In the genomic region with DNA sequence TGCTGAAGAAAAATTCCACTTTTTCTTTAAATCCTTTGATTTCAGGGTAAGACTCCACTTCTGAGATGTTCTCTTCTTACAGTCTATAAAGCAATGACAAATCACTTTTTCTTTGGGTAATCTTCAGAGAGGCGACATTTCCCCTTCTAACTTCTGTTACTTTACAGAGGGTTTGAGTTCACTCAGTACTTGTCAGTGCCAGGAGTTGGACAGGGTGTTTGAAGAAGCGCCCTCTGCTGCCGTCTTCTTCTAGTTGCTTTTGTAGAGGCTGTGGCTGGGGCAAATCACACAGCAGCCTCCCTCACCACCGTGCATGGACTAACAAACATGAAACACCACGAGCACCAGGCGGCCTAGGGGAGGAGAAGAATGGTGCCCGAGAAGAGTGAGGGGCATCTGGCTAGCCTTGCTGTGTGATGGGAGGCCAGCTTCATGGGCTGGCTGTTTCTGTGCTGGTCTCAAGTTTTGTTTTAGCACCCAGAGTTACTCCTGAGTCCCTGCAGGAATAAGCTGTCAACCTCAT, we compare ENCODE assay signal across 7 cellular contexts. TPM values are rescaled to one million over a fixed set of nuclear protein-coding genes. Genes with fewer than 3 reads are reported as not detected.
A peak's percentile ranks its signal among the peaks of the same experiment; 100 is the strongest.
DNase-seq lines count a peak whose midpoint lies in the region; ATAC-seq, FAIRE-seq and TF ChIP-seq lines count a peak whose summit lies in the region.

A gene with protein sequence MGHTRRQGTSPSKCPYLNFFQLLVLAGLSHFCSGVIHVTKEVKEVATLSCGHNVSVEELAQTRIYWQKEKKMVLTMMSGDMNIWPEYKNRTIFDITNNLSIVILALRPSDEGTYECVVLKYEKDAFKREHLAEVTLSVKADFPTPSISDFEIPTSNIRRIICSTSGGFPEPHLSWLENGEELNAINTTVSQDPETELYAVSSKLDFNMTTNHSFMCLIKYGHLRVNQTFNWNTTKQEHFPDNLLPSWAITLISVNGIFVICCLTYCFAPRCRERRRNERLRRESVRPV (minus strand): TSS at position 174 of the 523 bp plus-strand sequence. CDS start 1,886 bp downstream, outside the sequence.

- H3K79me2 ChIP-seq in GM12878 (ENCODE audit: control insufficient read depth, insufficient read depth, low read length): peaks cover 80% of the 10 kb centered on the region

- peaks cover 17% of the 10 kb centered on the region for H3K27me3 Mint-ChIP-seq in stimulated activated naive CD8-positive, alpha-beta T cell treated with anti-CD3 and anti-CD28 coated beads, Interleukin-15, amount 100 ng/mL, for 72 hours

- 0% methylated on average over 7 of the region's 7 CpGs for WGBS in GM12878 (ENCODE audit: insufficient coverage, insufficient replicate concordance, low lambda C conversion rate, missing lambda C conversion rate)

- peak; percentile 71 for DNase-seq in HuH-7 (ENCODE audit: low spot score)
- DNase-seq in GM12878 (ENCODE audit: low read depth, low spot score): peak; percentile 82
- DNase-seq in kidney tubule cell (ENCODE audit: low spot score): peak; percentile 55
- DNase-seq in stimulated activated naive CD8-positive, alpha-beta T cell treated with anti-CD3 and anti-CD28 coated beads, Interleukin-15, amount 100 ng/mL, for 72 hours: peak; percentile 65 to 73

- peak; percentile 74 for TF ChIP-seq CTCF in GM12873 (IDR thresholded peaks at IDR 0.05; ENCODE audit: insufficient read depth, low read depth, low read length, missing control alignments)
- peak; percentile 66 to 81 (median 68) for TF ChIP-seq CTCF in GM12878 (IDR thresholded peaks at IDR 0.05 in 2 of 3, conservative IDR thresholded peaks at IDR 0.05 in 1 of 3; ENCODE audit: control insufficient read depth in 2 of 3, extremely low read depth in 1 of 3, insufficient read depth in 1 of 3, low read depth in 3 of 3, low read length in 3 of 3)

- CTCF ChIA-PET in GM12878 (lab: Yijun Ruan, JAX): interaction anchor here (0.7 to 6.0 kb wide), 31 partner anchors 10 to 677 kb away, joined by 3 to 60 read pairs (median 5); a partner anchor contains a TSS

- no peaks in the 10 kb centered on the region for H3K9me3 Mint-ChIP-seq in stimulated activated naive CD8-positive, alpha-beta T cell treated with anti-CD3 and anti-CD28 coated beads, Interleukin-15, amount 100 ng/mL, for 72 hours

- TF ChIP-seq RAD21 in GM12878 (IDR thresholded peaks at IDR 0.05; ENCODE audit: insufficient read depth, low read depth, low read length): peak; percentile 67

- H3K36me3 ChIP-seq in GM12878 (ENCODE audit: control insufficient read depth in 2 of 2, insufficient read depth in 2 of 2, low read length in 1 of 2): peaks cover 0 to under 1% of the 10 kb centered on the region in 2 experiments; a peak in 1 of 4 replicates

- RAD21 ChIA-PET in GM12878 (lab: Charles Lee; ENCODE audit: unreplicated experiment): interaction anchor here (0.7 to 11.9 kb wide), 24 partner anchors 8 to 266 kb away, joined by 3 to 239 read pairs (median 5); a partner anchor contains a TSS

- peak within 1 kb of the TSS; percentile 67 for H2AFZ ChIP-seq in GM12878 (ENCODE audit: control insufficient read depth, low read depth, low read length)

- peak within 1 kb of the TSS; percentile 99 for H3K9ac ChIP-seq in GM12878 (ENCODE audit: control insufficient read depth, insufficient read depth, low read length)

- H3K9me3 ChIP-seq in GM12878 (replicated peaks; ENCODE audit: control insufficient read depth, insufficient read depth, low read length): peaks cover 2% of the 10 kb centered on the region; the same call in 2 of the 3 replicates

- SMC1A ChIA-PET in GM12878 (lab: Charles Lee; ENCODE audit: uncharacterized antibody, unreplicated experiment): interaction anchor here (0.9 to 8.9 kb wide), 24 partner anchors 9 to 290 kb away, joined by 3 to 151 read pairs (median 6); a partner anchor contains a TSS

- in situ Hi-C loops in GM12878 (cut with MboI): no loop called here

- BruUV-seq in GM12878 (replicated peaks; lab: Mats Ljungman, UMichigan): no TSS peak

- H4K20me1 ChIP-seq in GM12878 (ENCODE audit: control insufficient read depth, insufficient read depth): no peaks in the 10 kb centered on the region

- peaks cover 70% of the 10 kb centered on the region for H3K4me1 Mint-ChIP-seq in stimulated activated naive CD8-positive, alpha-beta T cell treated with anti-CD3 and anti-CD28 coated beads, Interleukin-15, amount 100 ng/mL, for 72 hours

- H3K27ac ChIP-seq in GM12878 (ENCODE audit: control insufficient read depth, insufficient read depth): peak within 1 kb of the TSS; percentile 98

- FAIRE-seq in GM12878 (lab: Jason Lieb, UNC): no peak

- peak; percentile 67; the same call in 1 of the 2 replicates for TF ChIP-seq POLR2A in GM12878 (IDR thresholded peaks at IDR 0.05; ENCODE audit: low read depth, low read length)

- intact Hi-C loops in T-helper 1 cell treated with Interleukin-12 subunit alpha and Interleukin-12 subunit beta and Interleukin-4 antibody, amounts not matched to agents 30 ng/mL and 1 ng/mL, for 36 hours (cut with micrococcal nuclease): loop anchor here (1.0 to 5.0 kb wide), 15 partner anchors 21 to 677 kb away; a partner anchor contains a TSS
- intact Hi-C loops in GM12878 (cut with micrococcal nuclease; ENCODE audit: unreplicated experiment): loop anchor here (1.0 to 10.0 kb wide), 7 partner anchors 61 to 535 kb away; a partner anchor contains a TSS

- POLR2A ChIA-PET in GM12878 (lab: Charles Lee): interaction anchor here (0.6 to 6.4 kb wide), 18 partner anchors 9 to 137 kb away, joined by 3 to 104 read pairs (median 5); a partner anchor contains a TSS

- H3K4me2 ChIP-seq in GM12878 (ENCODE audit: control insufficient read depth, insufficient read depth): peak within 1 kb of the TSS; percentile 98

- ATAC-seq in GM21723 (IDR thresholded peaks at IDR 0.05; ENCODE audit: unreplicated experiment) (peak; percentile 65), GM12878 (peak; percentile 72)
- peak; percentile 81 for ATAC-seq in stimulated activated naive CD8-positive, alpha-beta T cell treated with anti-CD3 and anti-CD28 coated beads, Interleukin-15, amount 100 ng/mL, for 72 hours

- peak in 1 of 2 experiments; percentile 22; a peak in 1 of 4 replicates for TF ChIP-seq EP300 in GM12878 (IDR thresholded peaks at IDR 0.05; ENCODE audit: borderline replicate concordance in 1 of 2, control insufficient read depth in 1 of 2, low read depth in 2 of 2, low read length in 2 of 2)

- no peaks in the 10 kb centered on the region for H3K27me3 ChIP-seq in GM12878 (replicated peaks in 1 of 2; ENCODE audit: control insufficient read depth in 2 of 2, insufficient read depth in 2 of 2, low read length in 1 of 2)

- peak within 1 kb of the TSS; percentile 43 to 55 for H3K27ac Mint-ChIP-seq in stimulated activated naive CD8-positive, alpha-beta T cell treated with anti-CD3 and anti-CD28 coated beads, Interleukin-15, amount 100 ng/mL, for 72 hours

- H3K4me1 ChIP-seq in GM12878 (ENCODE audit: control insufficient read depth, insufficient read depth, low read length): peaks cover 22% of the 10 kb centered on the region

- H3K4me3 ChIP-seq in GM12878: peak within 1 kb of the TSS; percentile 76

- H3K4me3 Mint-ChIP-seq in stimulated activated naive CD8-positive, alpha-beta T cell treated with anti-CD3 and anti-CD28 coated beads, Interleukin-15, amount 100 ng/mL, for 72 hours: peak within 1 kb of the TSS; percentile 58 to 74

TF ChIP-seq in GM12878, 131 proteins besides CTCF, POLR2A, EP300 and RAD21 (continues in another document):
- no peak for TF ChIP-seq CHD1 (IDR thresholded peaks at IDR 0.05; ENCODE audit: low read depth, low read length)
- TF ChIP-seq ZNF217 (IDR thresholded peaks at IDR 0.05): peak; percentile 40; the same call in 1 of the 2 replicates
- peak; percentile 34; the same call in 1 of the 2 replicates for TF ChIP-seq ZNF384 (IDR thresholded peaks at IDR 0.05; ENCODE audit: borderline replicate concordance, low read depth, low read length)
- no peak for TF ChIP-seq EED (IDR thresholded peaks at IDR 0.05; ENCODE audit: low read depth)
- TF ChIP-seq TAF1 (IDR thresholded peaks at IDR 0.05; ENCODE audit: borderline replicate concordance, low read depth, low read length): 0 out of 2 replicates have a peak, but pooled peaks have one; percentile 54
- peak in 1 of 2 experiments; percentile 33; a peak in 2 of 4 replicates for TF ChIP-seq IKZF2 (IDR thresholded peaks at IDR 0.05)
- 0 out of 2 replicates have a peak, but pooled peaks have one; percentile 36 for TF ChIP-seq ZBED1 (IDR thresholded peaks at IDR 0.05; ENCODE audit: borderline replicate concordance)

RNA-seq across cellular contexts. Expression of the gene that starts here (rescaled TPM):
- total RNA-seq in T-helper 1 cell treated with Interleukin-12 subunit alpha and Interleukin-12 subunit beta and Interleukin-4 antibody, amounts not matched to agents 30 ng/mL and 1 ng/mL, for 36 hours: 17.7 and 20.7 TPM in 2 replicates
- total RNA-seq in GM12878 (2013; cell fraction: nucleolus; rRNA removed): 691 and 699 TPM in 2 replicates
- total RNA-seq in GM12878 (2014; rRNA removed) (68.7 and 83.3 TPM in 2 replicates), GM12878 (2014; rRNA removed; fragmentation: Illumina TruSeq; extraction: Trizol) (64.3 and 70.2 TPM in 2 replicates), GM12878 (2021) (51.8 and 54.4 TPM in 2 replicates)
- polyA plus RNA-seq in GM12878 (2011; ENCODE audit: low read depth): 39.5 TPM
- polyA plus RNA-seq in GM12878 (2011; rRNA removed) (137 and 157 TPM in 2 replicates), GM12878 (2014; fragmentation: Illumina TruSeq; extraction: Trizol) (61.8 and 81.6 TPM in 2 replicates), GM12878 (2014; fragmentation: Nextera tagmentation; extraction: Ambion mirVana) (10 to 100 TPM; 42.5 to 54.1 TPM), GM12878 (2014; rRNA removed) (60.9 and 68.5 TPM in 2 replicates), GM12878 (2016; fragmentation: Nextera tagmentation; extraction: Ambion mirVana) (10 to 100 TPM; 41.4 to 44.5 TPM)
- 93.0 and 95.1 TPM in 2 replicates for polyA plus RNA-seq in GM12878 (2011; cell fraction: cytosol; rRNA removed)
- 106 and 129 TPM in 2 replicates for polyA plus RNA-seq in GM12878 (2011; cell fraction: nucleus; rRNA removed)
- 27.9 and 44.5 TPM in 2 replicates for polyA plus RNA-seq in GM12878 (2012)
- polyA minus RNA-seq in GM12878 (2011; rRNA and poly(A)+ RNA removed): 272 and 299 TPM in 2 replicates
- polyA minus RNA-seq in GM12878 (2011; cell fraction: cytosol; rRNA and poly(A)+ RNA removed): 39.7 and 42.1 TPM in 2 replicates
- polyA minus RNA-seq in GM12878 (2011; cell fraction: nucleus; rRNA and poly(A)+ RNA removed): 126 and 140 TPM in 2 replicates

Comparison
In these comparisons a context has a peak if more than half of its experiments do, and no peak if none do; other contexts are left out.
1. Peak in every context shown above with its lines: DNase-seq, ATAC-seq, H3K4me3 ChIP-seq and H3K27ac ChIP-seq.